25 cellular contexts compared by ENCODE assay signal in the genomic region with DNA sequence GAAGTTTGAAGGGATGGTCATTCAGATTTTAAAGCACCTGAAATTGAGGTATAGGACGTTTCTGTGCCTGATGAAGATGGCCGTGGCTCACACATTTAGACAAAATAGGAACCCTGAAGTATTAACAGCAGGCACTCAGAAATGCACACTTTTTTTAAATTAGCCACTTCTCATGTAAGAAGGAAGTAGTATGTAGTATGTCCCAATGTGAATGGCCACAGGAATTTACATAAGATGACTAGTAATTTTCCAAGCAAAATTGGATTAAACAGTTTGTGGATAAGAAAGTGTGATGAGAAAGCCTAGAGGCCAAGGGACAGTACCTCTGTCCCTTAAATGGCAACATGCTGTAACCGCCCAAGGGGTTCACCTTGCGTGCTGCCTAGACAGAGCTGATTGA. TPM values are rescaled to one million over a fixed set of nuclear protein-coding genes. Genes with fewer than 3 reads are reported as not detected.
DNase-seq lines count a peak whose midpoint lies in the region; ATAC-seq, FAIRE-seq and TF ChIP-seq lines count a peak whose summit lies in the region.
"Had no signal": no experiment of that assay in that cellular context is flagged by ENCODE, and none has a peak within 500 bp of the region (broad histone marks: within the 10 kb centered on the region; RNA-seq: fewer than 3 reads in every experiment).

No MANE protein-coding gene starts in this region.

- H3K27me3 ChIP-seq in astrocyte (ENCODE audit: insufficient read depth, low read length) (no peaks in the 10 kb centered on the region), hepatocyte (no peaks in the 10 kb centered on the region)
- H3K27me3 ChIP-seq: ascending aorta, right atrium auricular region, vagina had no signal

- no peak for ATAC-seq in stimulated activated naive CD8-positive, alpha-beta T cell treated with anti-CD3 and anti-CD28 coated beads, Interleukin-15, Interleukin-2, amounts not matched to agents 100 U/mL and 50 U/mL, for 24 hours
- ATAC-seq in left cardiac atrium (no peak), GM18873 (IDR thresholded peaks at IDR 0.05; ENCODE audit: low FRiP score, unreplicated experiment) (no peak)
- ATAC-seq: activated T-helper 17 cell treated with anti-CD3 and anti-CD28 coated beads, Interleukin-2, amount 50 U/mL, for 72 hours had no signal

- H3K36me3 Mint-ChIP-seq in stimulated activated naive CD8-positive, alpha-beta T cell treated with anti-CD3 and anti-CD28 coated beads, Interleukin-15, Interleukin-2, amounts not matched to agents 100 ng/mL and 50 ng/mL, for 24 hours (ENCODE audit: low read depth), result peaks cover 17% of the 10 kb centered on the region
- peaks cover 2% of the 10 kb centered on the region for H3K36me3 Mint-ChIP-seq in astrocyte (ENCODE audit: low read depth, unreplicated experiment)

- intact Hi-C loops in left cardiac atrium (cut with DNase I), result loop anchor here in 1 of 2 donors (5.0 kb wide), 1 partner anchor 342 kb away; no protein-coding TSS in a partner anchor

- H3K4me2 ChIP-seq in astrocyte (ENCODE audit: low read length) (no peak overlapping the region), hepatocyte (no peak overlapping the region)

- H3K9me2 ChIP-seq in hepatocyte (replicated peaks; ENCODE audit: insufficient read depth), result no peaks in the 10 kb centered on the region

- H3K27ac ChIP-seq in astrocyte (ENCODE audit: low read depth, low read length), result no peak overlapping the region
- no peak overlapping the region for H3K27ac ChIP-seq in hepatocyte

- peaks cover 32% of the 10 kb centered on the region for H3K79me2 ChIP-seq in astrocyte (ENCODE audit: insufficient read depth, low read length)
- H3K79me2 ChIP-seq in hepatocyte, result peaks cover 26% of the 10 kb centered on the region

- WGBS in hepatocyte (ENCODE audit: low lambda C conversion rate, missing lambda C conversion rate), result 98% methylated on average over 4 of the region's 4 CpGs

- H3K27me3 Mint-ChIP-seq in stimulated activated naive CD8-positive, alpha-beta T cell treated with anti-CD3 and anti-CD28 coated beads, Interleukin-15, Interleukin-2, amounts not matched to agents 100 ng/mL and 50 ng/mL, for 24 hours, result no peaks in the 10 kb centered on the region
- H3K27me3 Mint-ChIP-seq in astrocyte (ENCODE audit: low read depth, unreplicated experiment), result no peaks in the 10 kb centered on the region
- H3K27me3 Mint-ChIP-seq: activated T-helper 17 cell treated with anti-CD3 and anti-CD28 coated beads, Interleukin-2, amount 50 U/mL, for 72 hours had no signal

- H3K4me1 Mint-ChIP-seq in stimulated activated naive CD8-positive, alpha-beta T cell treated with anti-CD3 and anti-CD28 coated beads, Interleukin-15, Interleukin-2, amounts not matched to agents 100 ng/mL and 50 ng/mL, for 24 hours (ENCODE audit: low read depth), result peaks cover 37% of the 10 kb centered on the region
- H3K4me1 Mint-ChIP-seq in astrocyte (ENCODE audit: low read depth, unreplicated experiment), result peaks cover 14% of the 10 kb centered on the region

- no peak overlapping the region for H2AFZ ChIP-seq in astrocyte (ENCODE audit: low read depth, low read length)
- H2AFZ ChIP-seq in hepatocyte, result no peak overlapping the region

- H4K20me1 ChIP-seq in astrocyte (ENCODE audit: insufficient read depth, low read length) (no peaks in the 10 kb centered on the region), hepatocyte (ENCODE audit: insufficient read depth, poor library complexity, severe bottlenecking) (no peaks in the 10 kb centered on the region)

- no peak for TF ChIP-seq CTCF in astrocyte (IDR thresholded peaks at IDR 0.05; ENCODE audit: insufficient read depth, low read depth, low read length)
- no peak for TF ChIP-seq CTCF in hepatocyte (IDR thresholded peaks at IDR 0.05; ENCODE audit: poor library complexity)

- H3K9me3 Mint-ChIP-seq in stimulated activated naive CD8-positive, alpha-beta T cell treated with anti-CD3 and anti-CD28 coated beads, Interleukin-15, Interleukin-2, amounts not matched to agents 100 ng/mL and 50 ng/mL, for 24 hours, result peaks cover 33% of the 10 kb centered on the region
- peaks cover 18% of the 10 kb centered on the region for H3K9me3 Mint-ChIP-seq in astrocyte (ENCODE audit: unreplicated experiment)

- no peak for FAIRE-seq in astrocyte (lab: Jason Lieb, UNC)
- FAIRE-seq in RCC 7860 (lab: Jason Lieb, UNC), result no peak
- FAIRE-seq: D721Med, G401.6, GM12878 had no signal

- no peaks in the 10 kb centered on the region for H3K9me3 ChIP-seq in astrocyte (ENCODE audit: insufficient read depth, low read depth, low read length)
- H3K9me3 ChIP-seq in hepatocyte (ENCODE audit: low read depth), result peaks cover 8% of the 10 kb centered on the region

- H3K36me3 ChIP-seq in astrocyte (ENCODE audit: insufficient read depth, low read length) (no peaks in the 10 kb centered on the region), hepatocyte (replicated peaks; ENCODE audit: insufficient read depth, low read depth) (no peaks in the 10 kb centered on the region)
- H3K36me3 ChIP-seq: ascending aorta, right atrium auricular region, vagina had no signal

- H3K4me3 ChIP-seq in astrocyte (ENCODE audit: insufficient read depth, low read depth, low read length) (no peak overlapping the region), hepatocyte (no peak overlapping the region)

- H3K27ac Mint-ChIP-seq in stimulated activated naive CD8-positive, alpha-beta T cell treated with anti-CD3 and anti-CD28 coated beads, Interleukin-15, Interleukin-2, amounts not matched to agents 100 ng/mL and 50 ng/mL, for 24 hours, result peak overlapping the region; percentile 96
- no peak overlapping the region for H3K27ac Mint-ChIP-seq in astrocyte (ENCODE audit: unreplicated experiment)
- H3K27ac Mint-ChIP-seq: endodermal cell had no signal

- peak overlapping the region; percentile 90 for H3K4me3 Mint-ChIP-seq in stimulated activated naive CD8-positive, alpha-beta T cell treated with anti-CD3 and anti-CD28 coated beads, Interleukin-15, Interleukin-2, amounts not matched to agents 100 ng/mL and 50 ng/mL, for 24 hours
- peak overlapping the region; percentile 27 for H3K4me3 Mint-ChIP-seq in astrocyte (ENCODE audit: unreplicated experiment)

- DNase-seq in stimulated activated naive CD8-positive, alpha-beta T cell treated with anti-CD3 and anti-CD28 coated beads, Interleukin-15, Interleukin-2, amounts not matched to agents 100 U/mL and 50 U/mL, for 24 hours, result no peak
- DNase-seq in NOMO-1 (lab: John Stamatoyannopoulos, UW; ENCODE audit: unreplicated experiment in 2 of 2) (peak; percentile 34 to 72), astrocyte (ENCODE audit: low read depth) (no peak), left cardiac atrium (no peak), hepatocyte (ENCODE audit: low spot score) (no peak), RCC 7860 (ENCODE audit: low spot score) (no peak)
- DNase-seq: activated CD4-positive, alpha-beta memory T cell treated with anti-CD3 and anti-CD28 coated beads, Interleukin-2, amount 10 ng/mL, durations not matched to agents 7 days and 5 days; endodermal cell; hippocampal formation; IMR-90; kidney glomerular epithelial cell; midbrain; NCI-H1092; NCI-H2107; NCI-H526; stimulated activated CD4-positive, alpha-beta T cell treated with anti-CD3 and anti-CD28 coated beads, Interleukin-15, amount 100 ng/mL, for 24 hours had no signal

- peaks cover 9% of the 10 kb centered on the region for H3K4me1 ChIP-seq in astrocyte (ENCODE audit: insufficient read depth, low read length)
- no peaks in the 10 kb centered on the region for H3K4me1 ChIP-seq in hepatocyte (ENCODE audit: insufficient read depth)

- H3K9ac ChIP-seq in astrocyte (ENCODE audit: low read length), result no peak overlapping the region

RNA-seq across cellular contexts. Expression of gene MIS18BP1, which starts 1.8 kb away (rescaled TPM):
- total RNA-seq in astrocyte (7.0 and 9.8 TPM in 2 replicates), left cardiac atrium (1 to 10 TPM; 7.1 to 9.1 TPM), hepatocyte (14.9 and 23.5 TPM in 2 replicates)
- polyA plus RNA-seq in hepatocyte, result 6.8 and 14.9 TPM in 2 replicates

Comparison
In these comparisons a context has a peak if more than half of its experiments do, and no peak if none do; other contexts are left out.
1. DNase-seq: peak in NOMO-1 (2 of 2); none in stimulated activated naive CD8-positive, alpha-beta T cell treated with anti-CD3 and anti-CD28 coated beads, Interleukin-15, Interleukin-2, amounts not matched to agents 100 U/mL and 50 U/mL, for 24 hours (single experiment), astrocyte (single experiment), left cardiac atrium (single experiment), hepatocyte (single experiment) and RCC 7860 (single experiment).